19 cellular contexts compared by ENCODE assay signal in genomic region chr12:79895041-79895440, GRCh38.
"Had no signal": no experiment of that assay in that cellular context is flagged by ENCODE, and none has a peak within 500 bp of the region (broad histone marks: within the 10 kb centered on the region; RNA-seq: fewer than 3 reads in every experiment).

No MANE protein-coding gene starts in this region.

- H3K27ac ChIP-seq: right atrium auricular region, upper lobe of left lung had no signal

- H3K4me3 ChIP-seq: lung, right atrium auricular region, skin epidermis, upper lobe of left lung had no signal

- H3K9me3 ChIP-seq: right atrium auricular region, upper lobe of left lung had no signal

- H3K36me3 ChIP-seq: right atrium auricular region, upper lobe of left lung had no signal

- DNase-seq: activated CD4-positive, alpha-beta T cell treated with anti-CD3 and anti-CD28 coated beads, Interleukin-2, amount 10 ng/mL, durations not matched to agents 7 days and 5 days; activated CD8-positive, alpha-beta T cell treated with anti-CD3 and anti-CD28 coated beads, Interleukin-2, amount 10 ng/mL, durations not matched to agents 7 days and 5 days; activated naive CD4-positive, alpha-beta T cell treated with anti-CD3 and anti-CD28 coated beads for 36 hours; activated T-cell treated with anti-CD3 and anti-CD28 coated beads, Interleukin-2, amount 50 U/mL, for 24 hours; anterior cingulate cortex; cerebellar nuclear complex; effector CD4-positive, alpha-beta T cell; head of caudate nucleus; kidney; midbrain; occipital lobe; stimulated activated CD4-positive, alpha-beta T cell treated with anti-CD3 and anti-CD28 coated beads, Interleukin-15, amount 100 ng/mL, for 24 hours; stimulated activated CD4-positive, alpha-beta T cell treated with anti-CD3 and anti-CD28 coated beads, Interleukin-2, amount 100 ng/mL, for 48 hours; stimulated activated naive CD8-positive, alpha-beta T cell treated with anti-CD3 and anti-CD28 coated beads, Interleukin-15, amount 100 ng/mL, for 72 hours; T1000; upper lobe of left lung had no signal

- H3K27me3 ChIP-seq: right atrium auricular region, upper lobe of left lung had no signal
